In the genomic region with DNA sequence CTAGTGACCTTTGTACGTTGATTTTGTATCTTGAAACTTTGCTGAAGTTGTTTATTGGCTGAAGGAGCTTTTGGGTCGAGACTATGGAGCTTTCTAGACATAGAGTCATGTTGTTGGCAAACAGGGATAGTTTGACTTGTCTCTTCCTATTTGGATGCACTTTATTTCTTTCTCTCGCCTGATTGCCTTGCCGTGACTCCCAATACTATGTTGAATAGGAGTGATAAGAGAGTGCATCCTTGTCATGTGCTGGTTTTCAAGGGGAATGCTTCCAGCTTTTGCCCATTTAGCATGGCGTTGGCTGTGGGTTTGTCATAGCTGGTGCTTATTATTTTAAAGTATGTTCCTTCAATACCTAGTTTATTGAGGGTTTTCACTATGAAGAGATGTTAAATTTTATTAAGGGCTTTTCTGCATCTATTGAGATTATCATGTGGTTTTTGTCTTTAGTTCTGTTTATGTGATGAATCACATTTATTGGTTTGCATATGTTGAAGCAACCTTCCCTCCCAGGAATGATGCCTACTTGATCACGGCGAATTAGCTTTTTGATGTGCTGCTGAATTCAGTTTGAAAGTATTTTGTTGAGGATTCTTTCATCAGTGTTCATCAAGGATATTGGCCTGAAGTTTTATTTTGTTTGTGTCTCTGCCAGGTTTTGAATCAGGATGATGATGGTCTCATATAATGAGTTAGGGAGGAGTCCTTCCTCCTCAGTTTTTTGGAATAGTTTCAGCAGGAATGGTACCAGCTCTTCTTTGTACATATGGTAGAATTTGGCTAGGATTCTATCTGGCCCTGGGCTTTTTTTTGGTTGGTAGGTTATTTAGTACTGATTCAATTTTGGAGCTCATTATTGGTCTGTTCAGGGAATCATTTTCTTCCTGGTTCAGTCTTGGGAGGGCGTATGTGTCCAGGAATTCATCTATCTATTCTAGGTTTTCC, we compare ENCODE assay signal across 1 cellular context.
TF ChIP-seq lines count a peak whose summit lies in the region.

No MANE protein-coding gene starts in this region.

TF ChIP-seq in GM23338, 12 proteins besides CTCF, POLR2A, EP300 and RAD21 (continued from another document):
- TF ChIP-seq, protein P1, sequence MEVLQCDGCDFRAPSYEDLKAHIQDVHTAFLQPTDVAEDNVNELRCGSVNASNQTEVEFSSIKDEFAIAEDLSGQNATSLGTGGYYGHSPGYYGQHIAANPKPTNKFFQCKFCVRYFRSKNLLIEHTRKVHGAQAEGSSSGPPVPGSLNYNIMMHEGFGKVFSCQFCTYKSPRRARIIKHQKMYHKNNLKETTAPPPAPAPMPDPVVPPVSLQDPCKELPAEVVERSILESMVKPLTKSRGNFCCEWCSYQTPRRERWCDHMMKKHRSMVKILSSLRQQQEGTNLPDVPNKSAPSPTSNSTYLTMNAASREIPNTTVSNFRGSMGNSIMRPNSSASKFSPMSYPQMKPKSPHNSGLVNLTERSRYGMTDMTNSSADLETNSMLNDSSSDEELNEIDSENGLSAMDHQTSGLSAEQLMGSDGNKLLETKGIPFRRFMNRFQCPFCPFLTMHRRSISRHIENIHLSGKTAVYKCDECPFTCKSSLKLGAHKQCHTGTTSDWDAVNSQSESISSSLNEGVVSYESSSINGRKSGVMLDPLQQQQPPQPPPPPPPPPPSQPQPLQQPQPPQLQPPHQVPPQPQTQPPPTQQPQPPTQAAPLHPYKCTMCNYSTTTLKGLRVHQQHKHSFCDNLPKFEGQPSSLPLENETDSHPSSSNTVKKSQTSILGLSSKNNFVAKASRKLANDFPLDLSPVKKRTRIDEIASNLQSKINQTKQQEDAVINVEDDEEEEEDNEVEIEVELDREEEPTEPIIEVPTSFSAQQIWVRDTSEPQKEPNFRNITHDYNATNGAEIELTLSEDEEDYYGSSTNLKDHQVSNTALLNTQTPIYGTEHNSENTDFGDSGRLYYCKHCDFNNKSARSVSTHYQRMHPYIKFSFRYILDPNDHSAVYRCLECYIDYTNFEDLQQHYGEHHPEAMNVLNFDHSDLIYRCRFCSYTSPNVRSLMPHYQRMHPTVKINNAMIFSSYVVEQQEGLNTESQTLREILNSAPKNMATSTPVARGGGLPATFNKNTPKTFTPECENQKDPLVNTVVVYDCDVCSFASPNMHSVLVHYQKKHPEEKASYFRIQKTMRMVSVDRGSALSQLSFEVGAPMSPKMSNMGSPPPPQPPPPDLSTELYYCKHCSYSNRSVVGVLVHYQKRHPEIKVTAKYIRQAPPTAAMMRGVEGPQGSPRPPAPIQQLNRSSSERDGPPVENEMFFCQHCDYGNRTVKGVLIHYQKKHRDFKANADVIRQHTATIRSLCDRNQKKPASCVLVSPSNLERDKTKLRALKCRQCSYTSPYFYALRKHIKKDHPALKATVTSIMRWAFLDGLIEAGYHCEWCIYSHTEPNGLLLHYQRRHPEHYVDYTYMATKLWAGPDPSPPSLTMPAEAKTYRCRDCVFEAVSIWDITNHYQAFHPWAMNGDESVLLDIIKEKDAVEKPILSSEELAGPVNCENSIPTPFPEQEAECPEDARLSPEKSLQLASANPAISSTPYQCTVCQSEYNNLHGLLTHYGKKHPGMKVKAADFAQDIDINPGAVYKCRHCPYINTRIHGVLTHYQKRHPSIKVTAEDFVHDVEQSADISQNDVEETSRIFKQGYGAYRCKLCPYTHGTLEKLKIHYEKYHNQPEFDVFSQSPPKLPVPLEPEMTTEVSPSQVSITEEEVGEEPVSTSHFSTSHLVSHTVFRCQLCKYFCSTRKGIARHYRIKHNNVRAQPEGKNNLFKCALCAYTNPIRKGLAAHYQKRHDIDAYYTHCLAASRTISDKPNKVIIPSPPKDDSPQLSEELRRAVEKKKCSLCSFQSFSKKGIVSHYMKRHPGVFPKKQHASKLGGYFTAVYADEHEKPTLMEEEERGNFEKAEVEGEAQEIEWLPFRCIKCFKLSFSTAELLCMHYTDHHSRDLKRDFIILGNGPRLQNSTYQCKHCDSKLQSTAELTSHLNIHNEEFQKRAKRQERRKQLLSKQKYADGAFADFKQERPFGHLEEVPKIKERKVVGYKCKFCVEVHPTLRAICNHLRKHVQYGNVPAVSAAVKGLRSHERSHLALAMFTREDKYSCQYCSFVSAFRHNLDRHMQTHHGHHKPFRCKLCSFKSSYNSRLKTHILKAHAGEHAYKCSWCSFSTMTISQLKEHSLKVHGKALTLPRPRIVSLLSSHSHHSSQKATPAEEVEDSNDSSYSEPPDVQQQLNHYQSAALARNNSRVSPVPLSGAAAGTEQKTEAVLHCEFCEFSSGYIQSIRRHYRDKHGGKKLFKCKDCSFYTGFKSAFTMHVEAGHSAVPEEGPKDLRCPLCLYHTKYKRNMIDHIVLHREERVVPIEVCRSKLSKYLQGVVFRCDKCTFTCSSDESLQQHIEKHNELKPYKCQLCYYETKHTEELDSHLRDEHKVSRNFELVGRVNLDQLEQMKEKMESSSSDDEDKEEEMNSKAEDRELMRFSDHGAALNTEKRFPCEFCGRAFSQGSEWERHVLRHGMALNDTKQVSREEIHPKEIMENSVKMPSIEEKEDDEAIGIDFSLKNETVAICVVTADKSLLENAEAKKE (CRISPR knock-in tag; IDR thresholded peaks at IDR 0.05), result no peak
- TF ChIP-seq ZNF114 (CRISPR knock-in tag; IDR thresholded peaks at IDR 0.05) (no peak), CREB1 (CRISPR knock-in tag; IDR thresholded peaks at IDR 0.05; ENCODE audit: low read depth) (no peak), NANOG (IDR thresholded peaks at IDR 0.05; ENCODE audit: borderline replicate concordance) (no peak), JUNB (IDR thresholded peaks at IDR 0.05; ENCODE audit: unreplicated experiment) (no peak), ZNF331 (CRISPR knock-in tag; IDR thresholded peaks at IDR 0.05; ENCODE audit: low read depth) (no peak)
- TF ChIP-seq, protein P2, sequence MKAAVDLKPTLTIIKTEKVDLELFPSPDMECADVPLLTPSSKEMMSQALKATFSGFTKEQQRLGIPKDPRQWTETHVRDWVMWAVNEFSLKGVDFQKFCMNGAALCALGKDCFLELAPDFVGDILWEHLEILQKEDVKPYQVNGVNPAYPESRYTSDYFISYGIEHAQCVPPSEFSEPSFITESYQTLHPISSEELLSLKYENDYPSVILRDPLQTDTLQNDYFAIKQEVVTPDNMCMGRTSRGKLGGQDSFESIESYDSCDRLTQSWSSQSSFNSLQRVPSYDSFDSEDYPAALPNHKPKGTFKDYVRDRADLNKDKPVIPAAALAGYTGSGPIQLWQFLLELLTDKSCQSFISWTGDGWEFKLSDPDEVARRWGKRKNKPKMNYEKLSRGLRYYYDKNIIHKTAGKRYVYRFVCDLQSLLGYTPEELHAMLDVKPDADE (IDR thresholded peaks at IDR 0.05), result no peak
